21 cellular contexts compared by ENCODE assay signal in the genomic region with DNA sequence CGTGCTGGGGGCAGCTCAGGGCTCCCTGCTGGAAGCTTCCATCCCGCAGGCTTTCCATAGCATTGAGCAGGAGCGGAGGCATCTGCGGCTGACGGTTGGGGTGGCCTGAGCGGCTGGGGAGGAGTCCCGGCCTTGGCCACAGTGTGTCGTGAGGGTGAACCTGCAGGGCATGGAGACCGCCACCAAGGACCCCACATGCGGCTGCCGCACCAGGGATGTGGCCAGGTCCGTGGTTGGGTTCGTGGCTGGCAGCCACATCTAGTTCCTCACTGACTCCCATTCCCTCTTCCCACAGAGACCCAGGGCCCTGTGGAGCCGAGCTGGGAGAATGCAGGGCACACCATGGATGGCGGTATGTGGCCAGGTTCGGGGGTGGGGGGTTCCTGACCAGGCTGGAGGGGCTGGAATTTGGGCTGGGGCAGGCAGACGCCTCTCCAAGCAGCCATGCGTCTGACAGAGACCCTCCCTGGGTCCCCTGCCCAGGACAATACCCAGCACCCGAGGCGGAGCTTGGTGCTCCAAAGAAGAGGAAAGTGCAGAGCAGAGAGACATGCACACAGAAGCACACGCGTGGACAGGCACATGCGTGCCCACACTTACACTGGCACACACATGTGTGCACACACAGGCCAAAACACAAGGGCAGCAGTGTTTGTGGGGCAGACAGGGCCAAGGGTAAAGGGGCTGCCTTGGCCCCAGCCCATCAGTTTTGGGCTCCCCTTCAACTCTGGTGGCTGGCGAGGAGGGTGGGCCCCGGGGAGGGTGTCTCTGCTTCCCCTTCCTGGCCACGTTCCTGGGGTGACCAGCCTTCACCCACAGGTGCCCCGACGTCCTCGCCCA. TPM values are rescaled to one million over a fixed set of nuclear protein-coding genes. Genes with fewer than 3 reads are reported as not detected.
A peak's percentile ranks its signal among the peaks of the same experiment; 100 is the strongest.
DNase-seq lines count a peak whose midpoint lies in the region; ATAC-seq, FAIRE-seq and TF ChIP-seq lines count a peak whose summit lies in the region.
"Had no signal": no experiment of that assay in that cellular context is flagged by ENCODE, and none has a peak within 500 bp of the region (broad histone marks: within the 10 kb centered on the region; RNA-seq: fewer than 3 reads in every experiment).

No MANE protein-coding gene starts in this region.

- H3K9ac ChIP-seq in SK-N-SH = no peak overlapping the region

- ATAC-seq in SK-N-SH treated with all-trans-retinoic acid at 6 μM for 48 hours = no peak
- ATAC-seq in GM19395 (IDR thresholded peaks at IDR 0.05; ENCODE audit: unreplicated experiment) = no peak
- ATAC-seq: activated T-helper 17 cell treated with anti-CD3 and anti-CD28 coated beads, Interleukin-2, amount 50 U/mL, for 72 hours; stimulated activated naive CD8-positive, alpha-beta T cell treated with anti-CD3 and anti-CD28 coated beads, Interleukin-15, Interleukin-2, amounts not matched to agents 100 U/mL and 50 U/mL, for 24 hours had no signal

- intact Hi-C loops in posterior vena cava (cut with DNase I) = no loop called here

- no peaks in the 10 kb centered on the region for H3K4me1 ChIP-seq in SK-N-SH (ENCODE audit: control insufficient read depth in 1 of 2, insufficient read depth in 2 of 2, low read depth in 1 of 2, low read length in 1 of 2)

- H3F3A ChIP-seq in SK-N-SH (replicated peaks; ENCODE audit: insufficient read depth) = no peaks in the 10 kb centered on the region

- CTCF ChIA-PET in SK-N-SH (lab: Yijun Ruan, JAX) = interaction anchor here (0.9 to 2.2 kb wide), 4 partner anchors 23 to 292 kb away, joined by 4 to 7 read pairs (median 6); no protein-coding TSS in a partner anchor

- H3K36me3 ChIP-seq in SK-N-SH (replicated peaks in 1 of 2; ENCODE audit: control insufficient read depth in 1 of 2, insufficient read depth in 2 of 2, low read length in 1 of 2) (no peaks in the 10 kb centered on the region), WERI-Rb-1 (no peaks in the 10 kb centered on the region)
- H3K36me3 ChIP-seq: upper lobe of left lung had no signal

- H3K4me2 ChIP-seq in SK-N-SH = no peak overlapping the region

- H3K27ac ChIP-seq in SK-N-SH (ENCODE audit: low read depth in 2 of 2, low read length in 1 of 2) (no peak overlapping the region), WERI-Rb-1 (no peak overlapping the region)
- H3K27ac ChIP-seq: 22Rv1, upper lobe of left lung had no signal

- no peak for TF ChIP-seq CTCF in SK-N-SH (IDR thresholded peaks at IDR 0.05)
- no peak for TF ChIP-seq CTCF in WERI-Rb-1 (IDR thresholded peaks at IDR 0.05; ENCODE audit: low read depth, low read length)

- FAIRE-seq in RCC 7860 (lab: Jason Lieb, UNC) = no peak

- TF ChIP-seq RAD21 in SK-N-SH (IDR thresholded peaks at IDR 0.05; ENCODE audit: low read length) = no peak

- H3K4me3 ChIP-seq in SK-N-SH (ENCODE audit: low read depth in 2 of 2, low read length in 1 of 2) (no peak overlapping the region), WERI-Rb-1 (ENCODE audit: low read depth, low read length) (no peak overlapping the region)
- H3K4me3 ChIP-seq: upper lobe of left lung had no signal

- H3K27me3 ChIP-seq in SK-N-SH (ENCODE audit: insufficient read depth) (no peaks in the 10 kb centered on the region), WERI-Rb-1 (ENCODE audit: insufficient read depth, low read depth, severe bottlenecking) (no peaks in the 10 kb centered on the region)

- POLR2A ChIA-PET in SK-N-SH (lab: Yijun Ruan, JAX) = no interaction called here

- no peak overlapping the region for H2AFZ ChIP-seq in SK-N-SH (ENCODE audit: low read depth)

- H3K79me2 ChIP-seq in SK-N-SH (ENCODE audit: insufficient read depth) = no peaks in the 10 kb centered on the region

- H3K9me2 ChIP-seq in SK-N-SH = no peaks in the 10 kb centered on the region

- TF ChIP-seq EP300 in SK-N-SH (IDR thresholded peaks at IDR 0.05; ENCODE audit: borderline replicate concordance in 1 of 2, low read depth in 1 of 2, low read length in 1 of 2) = no peak

- H3K9me3 ChIP-seq in SK-N-SH (no peaks in the 10 kb centered on the region), WERI-Rb-1 (ENCODE audit: severe bottlenecking) (no peaks in the 10 kb centered on the region)
- H3K9me3 ChIP-seq: upper lobe of left lung had no signal

- WGBS in SK-N-SH (ENCODE audit: low lambda C conversion rate) = 80% methylated on average over 14 of the region's 29 CpGs

- no peaks in the 10 kb centered on the region for H4K20me1 ChIP-seq in SK-N-SH (ENCODE audit: insufficient read depth)

- peak; percentile 30 for DNase-seq in SK-N-SH
- peak; percentile 6 for DNase-seq in WERI-Rb-1
- DNase-seq in islet precursor cell = peak; percentile 36
- peak; percentile 67 for DNase-seq in posterior vena cava (ENCODE audit: low spot score)
- no peak for DNase-seq in RCC 7860 (ENCODE audit: low spot score)
- no peak for DNase-seq in NCI-H146 (lab: John Stamatoyannopoulos, UW)
- DNase-seq: activated B cell treated with CpG ODN at 0.5 μM for 24 hours; amniotic stem cell; C1 segment of cervical spinal cord; DMS 273 treated with DMSO at 0.1 percent for 48 hours; hypothalamus; NCI-H446; NK-92 treated with Interleukin-12 subunit alpha and Interleukin-12 subunit beta, amount 100 ng/mL, for 24 hours; stimulated activated naive CD8-positive, alpha-beta T cell treated with anti-CD3 and anti-CD28 coated beads, Interleukin-15, Interleukin-2, amounts not matched to agents 100 U/mL and 50 U/mL, for 24 hours had no signal

TF ChIP-seq in SK-N-SH, 30 proteins besides CTCF, POLR2A, EP300 and RAD21:
- TF ChIP-seq, protein P1, sequence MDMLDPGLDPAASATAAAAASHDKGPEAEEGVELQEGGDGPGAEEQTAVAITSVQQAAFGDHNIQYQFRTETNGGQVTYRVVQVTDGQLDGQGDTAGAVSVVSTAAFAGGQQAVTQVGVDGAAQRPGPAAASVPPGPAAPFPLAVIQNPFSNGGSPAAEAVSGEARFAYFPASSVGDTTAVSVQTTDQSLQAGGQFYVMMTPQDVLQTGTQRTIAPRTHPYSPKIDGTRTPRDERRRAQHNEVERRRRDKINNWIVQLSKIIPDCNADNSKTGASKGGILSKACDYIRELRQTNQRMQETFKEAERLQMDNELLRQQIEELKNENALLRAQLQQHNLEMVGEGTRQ (IDR thresholded peaks at IDR 0.05; ENCODE audit: borderline replicate concordance, low read depth, low read length) = no peak
- TF ChIP-seq GATA2 (CRISPR knock-in tag; IDR thresholded peaks at IDR 0.05) (no peak), FOXM1 (IDR thresholded peaks at IDR 0.05; ENCODE audit: low read depth) (no peak)

TF ChIP-seq in SK-N-SH treated with all-trans-retinoic acid at 6 μM for 48 hours, 23 proteins besides CTCF, POLR2A, EP300 and RAD21:
- TF ChIP-seq GLIS3 (CRISPR knock-in tag; IDR thresholded peaks at IDR 0.05) (no peak), CSDC2 (CRISPR knock-in tag; IDR thresholded peaks at IDR 0.05) (no peak), OSR1 (CRISPR knock-in tag; IDR thresholded peaks at IDR 0.05) (no peak), ZNF565 (CRISPR knock-in tag; conservative IDR thresholded peaks at IDR 0.05; ENCODE audit: low read depth) (no peak), TCF4 (CRISPR knock-in tag; IDR thresholded peaks at IDR 0.05; ENCODE audit: borderline replicate concordance) (no peak), PPARA (CRISPR knock-in tag; IDR thresholded peaks at IDR 0.05; ENCODE audit: borderline replicate concordance) (no peak), BACH2 (CRISPR knock-in tag; IDR thresholded peaks at IDR 0.05; ENCODE audit: borderline replicate concordance) (no peak)
- TF ChIP-seq, protein P2, sequence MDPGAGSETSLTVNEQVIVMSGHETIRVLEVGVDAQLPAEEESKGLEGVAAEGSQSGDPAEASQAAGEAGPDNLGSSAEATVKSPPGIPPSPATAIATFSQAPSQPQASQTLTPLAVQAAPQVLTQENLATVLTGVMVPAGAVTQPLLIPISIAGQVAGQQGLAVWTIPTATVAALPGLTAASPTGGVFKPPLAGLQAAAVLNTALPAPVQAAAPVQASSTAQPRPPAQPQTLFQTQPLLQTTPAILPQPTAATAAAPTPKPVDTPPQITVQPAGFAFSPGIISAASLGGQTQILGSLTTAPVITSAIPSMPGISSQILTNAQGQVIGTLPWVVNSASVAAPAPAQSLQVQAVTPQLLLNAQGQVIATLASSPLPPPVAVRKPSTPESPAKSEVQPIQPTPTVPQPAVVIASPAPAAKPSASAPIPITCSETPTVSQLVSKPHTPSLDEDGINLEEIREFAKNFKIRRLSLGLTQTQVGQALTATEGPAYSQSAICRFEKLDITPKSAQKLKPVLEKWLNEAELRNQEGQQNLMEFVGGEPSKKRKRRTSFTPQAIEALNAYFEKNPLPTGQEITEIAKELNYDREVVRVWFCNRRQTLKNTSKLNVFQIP (CRISPR knock-in tag; IDR thresholded peaks at IDR 0.05; ENCODE audit: borderline replicate concordance, low read depth) = no peak
- TF ChIP-seq, protein P3, sequence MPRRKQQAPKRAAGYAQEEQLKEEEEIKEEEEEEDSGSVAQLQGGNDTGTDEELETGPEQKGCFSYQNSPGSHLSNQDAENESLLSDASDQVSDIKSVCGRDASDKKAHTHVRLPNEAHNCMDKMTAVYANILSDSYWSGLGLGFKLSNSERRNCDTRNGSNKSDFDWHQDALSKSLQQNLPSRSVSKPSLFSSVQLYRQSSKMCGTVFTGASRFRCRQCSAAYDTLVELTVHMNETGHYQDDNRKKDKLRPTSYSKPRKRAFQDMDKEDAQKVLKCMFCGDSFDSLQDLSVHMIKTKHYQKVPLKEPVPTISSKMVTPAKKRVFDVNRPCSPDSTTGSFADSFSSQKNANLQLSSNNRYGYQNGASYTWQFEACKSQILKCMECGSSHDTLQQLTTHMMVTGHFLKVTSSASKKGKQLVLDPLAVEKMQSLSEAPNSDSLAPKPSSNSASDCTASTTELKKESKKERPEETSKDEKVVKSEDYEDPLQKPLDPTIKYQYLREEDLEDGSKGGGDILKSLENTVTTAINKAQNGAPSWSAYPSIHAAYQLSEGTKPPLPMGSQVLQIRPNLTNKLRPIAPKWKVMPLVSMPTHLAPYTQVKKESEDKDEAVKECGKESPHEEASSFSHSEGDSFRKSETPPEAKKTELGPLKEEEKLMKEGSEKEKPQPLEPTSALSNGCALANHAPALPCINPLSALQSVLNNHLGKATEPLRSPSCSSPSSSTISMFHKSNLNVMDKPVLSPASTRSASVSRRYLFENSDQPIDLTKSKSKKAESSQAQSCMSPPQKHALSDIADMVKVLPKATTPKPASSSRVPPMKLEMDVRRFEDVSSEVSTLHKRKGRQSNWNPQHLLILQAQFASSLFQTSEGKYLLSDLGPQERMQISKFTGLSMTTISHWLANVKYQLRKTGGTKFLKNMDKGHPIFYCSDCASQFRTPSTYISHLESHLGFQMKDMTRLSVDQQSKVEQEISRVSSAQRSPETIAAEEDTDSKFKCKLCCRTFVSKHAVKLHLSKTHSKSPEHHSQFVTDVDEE (CRISPR knock-in tag; IDR thresholded peaks at IDR 0.05) = no peak

RNA-seq across cellular contexts. Expression of a gene that starts 2.7 kb away (rescaled TPM):
- polyA plus RNA-seq in SK-N-SH (2012; rRNA removed) = not detected in 2 replicates
- polyA plus RNA-seq in SK-N-SH (2012; cell fraction: cytosol; rRNA removed) = not detected in 2 replicates
- polyA plus RNA-seq in SK-N-SH (2012; cell fraction: nucleus; rRNA removed) = not detected in 2 replicates
- under 1 TPM in 1 of 2 donors, not detected in 1; 0.69 TPM for total RNA-seq in posterior vena cava
- total RNA-seq: activated B cell treated with CpG ODN at 0.5 μM for 24 hours; activated T-helper 17 cell treated with anti-CD3 and anti-CD28 coated beads, Interleukin-2, amount 50 U/mL, for 72 hours; LHCN-M2; pulmonary artery endothelial cell had no signal

Comparison
In these comparisons a context has a peak if more than half of its experiments do, and no peak if none do; other contexts are left out.
1. DNase-seq: peak in SK-N-SH (single experiment), WERI-Rb-1 (single experiment), islet precursor cell (single experiment) and posterior vena cava (single experiment); none in RCC 7860 (single experiment) and NCI-H146 (single experiment).